In the genomic region with DNA sequence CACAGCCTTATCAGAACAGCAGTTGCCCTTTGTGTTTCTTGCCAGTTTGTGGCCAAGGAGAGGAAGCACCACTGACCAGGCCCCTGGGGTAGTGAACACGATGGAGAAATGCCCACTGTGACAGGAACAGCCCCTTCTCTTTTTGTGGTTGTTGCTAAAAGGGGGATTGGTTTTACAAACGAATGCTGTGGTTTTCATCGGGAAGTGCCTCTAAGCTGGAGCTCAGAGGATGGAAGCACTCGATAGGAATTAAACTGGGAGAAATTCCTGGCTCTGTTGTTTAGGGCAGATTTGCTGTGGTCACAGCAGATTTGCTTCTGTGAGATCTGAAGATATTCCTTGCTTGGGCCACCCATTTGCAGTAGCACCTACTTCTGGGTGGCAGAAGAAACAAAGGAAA, we compare ENCODE assay signal across 1 cellular context.
TF ChIP-seq lines count a peak whose summit lies in the region.

No MANE protein-coding gene starts in this region.

TF ChIP-seq in H1, 55 proteins besides CTCF, POLR2A, EP300 and RAD21:
- TF ChIP-seq KDM1A (IDR thresholded peaks at IDR 0.05; ENCODE audit: borderline replicate concordance, low read length), result no peak
- no peak for TF ChIP-seq SP1 (IDR thresholded peaks at IDR 0.05; ENCODE audit: low read depth, low read length)
- no peak for TF ChIP-seq EZH2 (IDR thresholded peaks at IDR 0.05; ENCODE audit: low read depth, low read length, severe bottlenecking)
- no peak for TF ChIP-seq SIN3A (conservative IDR thresholded peaks at IDR 0.05 in 1 of 2, IDR thresholded peaks at IDR 0.05 in 1 of 2; ENCODE audit: low read depth in 1 of 2, low read length in 2 of 2)
- no peak for TF ChIP-seq SRF (IDR thresholded peaks at IDR 0.05; ENCODE audit: low read depth, low read length)
- no peak for TF ChIP-seq PHF8 (conservative IDR thresholded peaks at IDR 0.05; ENCODE audit: low read depth, low read length)
- TF ChIP-seq CBX5 (IDR thresholded peaks at IDR 0.05; ENCODE audit: low read depth, low read length), result no peak
- TF ChIP-seq KDM4A (IDR thresholded peaks at IDR 0.05; ENCODE audit: low read depth, low read length, severe bottlenecking), result no peak
- no peak for TF ChIP-seq SIX5 (IDR thresholded peaks at IDR 0.05; ENCODE audit: low read depth, low read length)
- TF ChIP-seq RBBP5 (IDR thresholded peaks at IDR 0.05; ENCODE audit: borderline replicate concordance, low read depth, low read length), result no peak
- TF ChIP-seq GTF2F1 (IDR thresholded peaks at IDR 0.05; ENCODE audit: borderline replicate concordance, low read depth, low read length), result no peak
